Comparison of ENCODE assay signal across 8 cellular contexts in genomic region chr17:44331249-44331760, GRCh38. TPM values are rescaled to one million over a fixed set of nuclear protein-coding genes. Genes with fewer than 3 reads are reported as not detected.
A peak's percentile ranks its signal among the peaks of the same experiment; 100 is the strongest.
DNase-seq lines count a peak whose midpoint lies in the region; ATAC-seq and TF ChIP-seq lines count a peak whose summit lies in the region.

No MANE protein-coding gene starts in this region.

- TF ChIP-seq CTCF in MM.1S (IDR thresholded peaks at IDR 0.05; ENCODE audit: low read length) (peak; percentile 87), RWPE1 (conservative IDR thresholded peaks at IDR 0.05; ENCODE audit: low read depth) (peak; percentile 88), neutrophil (IDR thresholded peaks at IDR 0.05) (peak; percentile 78)

- DNase-seq in DMS79 (lab: John Stamatoyannopoulos, UW) (peak; percentile 36), MM.1S (peak; percentile 90), RWPE1 (ENCODE audit: low spot score) (no peak), fibroblast of the conjunctiva (ENCODE audit: low read depth) (peak; percentile 49)
- DNase-seq in activated T-helper 2 cell treated with anti-CD3 and anti-CD28 coated beads, Interferon-gamma antibody, Interleukin-2, Interleukin-4, amounts not matched to agents 10 μg/mL and 5 μg/mL and 100 μg/mL, durations not matched to agents 14 hours and 24 hours and 36 hours (ENCODE audit: low spot score), result peak; percentile 69

- H3F3A ChIP-seq in MM.1S (ENCODE audit: insufficient read depth, low read length), result peaks cover 6% of the 10 kb centered on the region; the same call in 1 of the 2 replicates

- H3K4me1 Mint-ChIP-seq in activated T-helper 2 cell treated with anti-CD3 and anti-CD28 coated beads, Interferon-gamma antibody, Interleukin-2, Interleukin-4, amounts not matched to agents 10 μg/mL and 5 μg/mL and 100 μg/mL, durations not matched to agents 14 hours and 24 hours and 36 hours (ENCODE audit: low read depth), result peaks cover 7% of the 10 kb centered on the region

- no peak overlapping the region for H3K27ac Mint-ChIP-seq in activated T-helper 2 cell treated with anti-CD3 and anti-CD28 coated beads, Interferon-gamma antibody, Interleukin-2, Interleukin-4, amounts not matched to agents 10 μg/mL and 5 μg/mL and 100 μg/mL, durations not matched to agents 14 hours and 24 hours and 36 hours

- H3K4me1 ChIP-seq in MM.1S (ENCODE audit: low read length), result peaks cover 4% of the 10 kb centered on the region; the same call in 1 of the 2 replicates
- H3K4me1 ChIP-seq in neutrophil (ENCODE audit: control insufficient read depth in 1 of 2, insufficient read depth in 1 of 2, low read depth in 1 of 2, low read length in 1 of 2), result peaks cover 71 to 76% of the 10 kb centered on the region in 2 experiments

- intact Hi-C loops in activated T-helper 2 cell treated with anti-CD3 and anti-CD28 coated beads, Interferon-gamma antibody, Interleukin-2, Interleukin-4, amounts not matched to agents 10 μg/mL and 5 μg/mL and 100 μg/mL, durations not matched to agents 14 hours and 24 hours and 36 hours (cut with micrococcal nuclease), result loop anchor here (1.0 kb wide), 1 partner anchor 121 kb away; no protein-coding TSS in a partner anchor

- H3K4me2 ChIP-seq in MM.1S (ENCODE audit: low read depth, low read length), result peak overlapping the region; percentile 14; the same call in 1 of the 2 replicates

- peaks cover 1% of the 10 kb centered on the region for H3K27me3 Mint-ChIP-seq in activated T-helper 2 cell treated with anti-CD3 and anti-CD28 coated beads, Interferon-gamma antibody, Interleukin-2, Interleukin-4, amounts not matched to agents 10 μg/mL and 5 μg/mL and 100 μg/mL, durations not matched to agents 14 hours and 24 hours and 36 hours (ENCODE audit: low read depth)

- H3K27ac ChIP-seq in MM.1S (ENCODE audit: low read length), result no peak overlapping the region
- no peak overlapping the region for H3K27ac ChIP-seq in RWPE1
- peak overlapping the region; percentile 86 for H3K27ac ChIP-seq in neutrophil

- H4K20me1 ChIP-seq in MM.1S (ENCODE audit: insufficient read depth, low read length), result no peaks in the 10 kb centered on the region

- no peaks in the 10 kb centered on the region for H3K9me3 Mint-ChIP-seq in activated T-helper 2 cell treated with anti-CD3 and anti-CD28 coated beads, Interferon-gamma antibody, Interleukin-2, Interleukin-4, amounts not matched to agents 10 μg/mL and 5 μg/mL and 100 μg/mL, durations not matched to agents 14 hours and 24 hours and 36 hours

- no peak overlapping the region for H3K9ac ChIP-seq in MM.1S (ENCODE audit: low read length)

- no peaks in the 10 kb centered on the region for H3K36me3 Mint-ChIP-seq in activated T-helper 2 cell treated with anti-CD3 and anti-CD28 coated beads, Interferon-gamma antibody, Interleukin-2, Interleukin-4, amounts not matched to agents 10 μg/mL and 5 μg/mL and 100 μg/mL, durations not matched to agents 14 hours and 24 hours and 36 hours (ENCODE audit: low read depth)

- no peak overlapping the region for H3K4me3 Mint-ChIP-seq in activated T-helper 2 cell treated with anti-CD3 and anti-CD28 coated beads, Interferon-gamma antibody, Interleukin-2, Interleukin-4, amounts not matched to agents 10 μg/mL and 5 μg/mL and 100 μg/mL, durations not matched to agents 14 hours and 24 hours and 36 hours (ENCODE audit: low read depth)

- H3K36me3 ChIP-seq in MM.1S (replicated peaks; ENCODE audit: insufficient read depth, low read length), result no peaks in the 10 kb centered on the region
- H3K36me3 ChIP-seq in neutrophil, result no peaks in the 10 kb centered on the region

- POLR2A ChIA-PET in RWPE1 (lab: Yijun Ruan, JAX; ENCODE audit: low non-redundant PET), result no interaction called here

- H2AFZ ChIP-seq in MM.1S (ENCODE audit: low read length), result peak overlapping the region; percentile 88

- CTCF ChIA-PET in RWPE1 (lab: Yijun Ruan, JAX), result interaction anchor here (0.6 to 1.4 kb wide), 12 partner anchors 15 to 1592 kb away, joined by 3 to 7 read pairs (median 3); partner anchors contain the start of genes PLEKHM1 and UBTF

- no peaks in the 10 kb centered on the region for H3K79me2 ChIP-seq in MM.1S (ENCODE audit: low read length)

- H3K4me3 ChIP-seq in MM.1S (ENCODE audit: low read length) (no peak overlapping the region), neutrophil (ENCODE audit: low read depth in 1 of 2, low read length in 1 of 2) (peak overlapping the region in 1 of 2 experiments; percentile 43)

- no peaks in the 10 kb centered on the region for H3K9me3 ChIP-seq in MM.1S (replicated peaks; ENCODE audit: insufficient read depth, low read length)
- H3K9me3 ChIP-seq in neutrophil, result no peaks in the 10 kb centered on the region

- no peak for TF ChIP-seq POLR2A in GM18505 (IDR thresholded peaks at IDR 0.05; ENCODE audit: borderline replicate concordance, extremely low read depth, insufficient read depth, insufficient read length)

- no peaks in the 10 kb centered on the region for H3K27me3 ChIP-seq in MM.1S (replicated peaks; ENCODE audit: insufficient read depth, low read length)
- no peaks in the 10 kb centered on the region for H3K27me3 ChIP-seq in neutrophil

- ATAC-seq in GM18505 (IDR thresholded peaks at IDR 0.05; ENCODE audit: unreplicated experiment) (no peak), GM19455 (IDR thresholded peaks at IDR 0.05; ENCODE audit: unreplicated experiment) (no peak)

- H3K9me2 ChIP-seq in MM.1S (replicated peaks; ENCODE audit: insufficient read depth, low read length), result no peaks in the 10 kb centered on the region

RNA-seq across cellular contexts. Expression of gene SLC25A39, which starts 6.7 kb away (rescaled TPM):
- 132 and 141 TPM in 2 replicates for total RNA-seq in activated T-helper 2 cell treated with anti-CD3 and anti-CD28 coated beads, Interferon-gamma antibody, Interleukin-2, Interleukin-4, amounts not matched to agents 10 μg/mL and 5 μg/mL and 100 μg/mL, durations not matched to agents 14 hours and 24 hours and 36 hours

RNA-seq across cellular contexts. Expression of gene GRN, which starts 13.8 kb away (rescaled TPM):
- 37.8 and 41.4 TPM in 2 replicates for total RNA-seq in activated T-helper 2 cell treated with anti-CD3 and anti-CD28 coated beads, Interferon-gamma antibody, Interleukin-2, Interleukin-4, amounts not matched to agents 10 μg/mL and 5 μg/mL and 100 μg/mL, durations not matched to agents 14 hours and 24 hours and 36 hours

RNA-seq across cellular contexts. Expression of gene RUNDC3A, which starts 22.9 kb away (rescaled TPM):
- 0.16 and 0.18 TPM in 2 replicates for total RNA-seq in activated T-helper 2 cell treated with anti-CD3 and anti-CD28 coated beads, Interferon-gamma antibody, Interleukin-2, Interleukin-4, amounts not matched to agents 10 μg/mL and 5 μg/mL and 100 μg/mL, durations not matched to agents 14 hours and 24 hours and 36 hours

RNA-seq across cellular contexts. Expression of gene FAM171A2, which starts 32.3 kb away (rescaled TPM):
- 0.32 and 1.0 TPM in 2 replicates for total RNA-seq in activated T-helper 2 cell treated with anti-CD3 and anti-CD28 coated beads, Interferon-gamma antibody, Interleukin-2, Interleukin-4, amounts not matched to agents 10 μg/mL and 5 μg/mL and 100 μg/mL, durations not matched to agents 14 hours and 24 hours and 36 hours

RNA-seq across cellular contexts. Expression of gene ITGA2B, which starts 58.1 kb away (rescaled TPM):
- 1.5 and 2.7 TPM in 2 replicates for total RNA-seq in activated T-helper 2 cell treated with anti-CD3 and anti-CD28 coated beads, Interferon-gamma antibody, Interleukin-2, Interleukin-4, amounts not matched to agents 10 μg/mL and 5 μg/mL and 100 μg/mL, durations not matched to agents 14 hours and 24 hours and 36 hours
